40 cellular contexts compared by ENCODE assay signal in the genomic region with DNA sequence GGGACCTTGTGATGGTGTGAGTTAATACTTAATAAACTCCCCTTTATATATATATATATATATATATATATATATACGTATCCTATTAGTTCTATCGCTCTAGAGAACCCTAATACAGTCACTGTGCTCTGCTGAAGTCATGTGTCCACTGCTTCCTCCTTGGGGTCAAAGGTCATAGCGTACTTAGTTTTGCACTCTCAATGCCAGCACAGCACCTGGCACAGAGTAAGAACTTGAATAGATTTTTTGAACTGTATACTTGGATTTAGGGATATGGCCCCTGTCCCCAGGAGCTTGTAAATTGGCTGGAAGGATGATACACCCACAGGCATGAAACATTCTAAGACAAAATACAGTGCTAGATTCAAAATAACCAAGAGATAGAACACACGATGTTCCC.
"Had no signal": no experiment of that assay in that cellular context is flagged by ENCODE, and none has a peak within 500 bp of the region (broad histone marks: within the 10 kb centered on the region; RNA-seq: fewer than 3 reads in every experiment).

No MANE protein-coding gene starts in this region.

- H3K27me3 Mint-ChIP-seq: activated naive CD4-positive, alpha-beta T cell treated with anti-CD3 and anti-CD28 coated beads, Interleukin-2, amount 10 ng/mL, durations not matched to agents 7 days and 5 days; activated naive CD4-positive, alpha-beta T cell treated with anti-CD3 and anti-CD28 coated beads, Interleukin-2, amount 50 U/mL, for 24 hours; activated naive CD8-positive, alpha-beta T cell treated with anti-CD3 and anti-CD28 coated beads, Interleukin-2, amount 10 ng/mL, durations not matched to agents 7 days and 5 days; activated naive CD8-positive, alpha-beta T cell treated with anti-CD3 and anti-CD28 coated beads, Interleukin-2, amount 50 U/mL, for 24 hours; activated T-cell treated with anti-CD3 and anti-CD28 coated beads, Interleukin-2, amount 50 U/mL, for 24 hours; activated T-helper 17 cell treated with anti-CD3 and anti-CD28 coated beads, Interleukin-2, amount 50 U/mL, for 72 hours had no signal

- FAIRE-seq: astrocyte, bronchial epithelial cell had no signal

- H3K27ac Mint-ChIP-seq: activated naive CD4-positive, alpha-beta T cell treated with anti-CD3 and anti-CD28 coated beads for 36 hours; activated naive CD4-positive, alpha-beta T cell treated with anti-CD3 and anti-CD28 coated beads, Interleukin-2, amount 10 ng/mL, durations not matched to agents 7 days and 5 days; activated naive CD4-positive, alpha-beta T cell treated with anti-CD3 and anti-CD28 coated beads, Interleukin-2, amount 50 U/mL, for 24 hours; activated naive CD4-positive, alpha-beta T cell treated with anti-CD3 and anti-CD28 coated beads, Interleukin-2, amount 50 U/mL, for 72 hours; activated naive CD8-positive, alpha-beta T cell; activated naive CD8-positive, alpha-beta T cell treated with anti-CD3 and anti-CD28 coated beads for 36 hours; activated naive CD8-positive, alpha-beta T cell treated with anti-CD3 and anti-CD28 coated beads, Interleukin-2, amount 10 ng/mL, durations not matched to agents 7 days and 5 days; activated naive CD8-positive, alpha-beta T cell treated with anti-CD3 and anti-CD28 coated beads, Interleukin-2, amount 50 U/mL, for 24 hours; activated T-cell treated with anti-CD3 and anti-CD28 coated beads, Interleukin-2, amount 50 U/mL, for 24 hours; activated T-cell treated with anti-CD3 and anti-CD28 coated beads, Interleukin-2, amount 50 U/mL, for 72 hours; activated T-helper 1 cell treated with anti-CD3 and anti-CD28 coated beads, Interleukin-12 subunit alpha, Interleukin-12 subunit beta, Interleukin-2, Interleukin-4 antibody, amounts not matched to agents 30 ng/mL and 10 ng/mL and 1 ng/mL, durations not matched to agents 14 hours and 24 hours and 36 hours; activated T-helper 17 cell treated with anti-CD3 and anti-CD28 coated beads, Interleukin-2, amount 50 U/mL, for 72 hours; activated T-helper 2 cell treated with anti-CD3 and anti-CD28 coated beads, Interferon-gamma antibody, Interleukin-2, Interleukin-4, amounts not matched to agents 10 μg/mL and 5 μg/mL and 100 μg/mL, durations not matched to agents 14 hours and 24 hours and 36 hours; brain had no signal

- H3K36me3 ChIP-seq: adrenal gland, ascending aorta, brain microvascular endothelial cell, breast epithelium, cardiac muscle cell had no signal

- ATAC-seq: activated naive CD4-positive, alpha-beta T cell treated with anti-CD3 and anti-CD28 coated beads, Interleukin-2, amount 50 U/mL, for 72 hours; activated naive CD8-positive, alpha-beta T cell treated with anti-CD3 and anti-CD28 coated beads, Interleukin-2, amount 50 U/mL, for 24 hours; activated T-cell treated with anti-CD3 and anti-CD28 coated beads, Interleukin-2, amount 50 U/mL, for 4 hours; activated T-cell treated with anti-CD3 and anti-CD28 coated beads, Interleukin-2, amount 50 U/mL, for 72 hours; activated T-helper 17 cell treated with anti-CD3 and anti-CD28 coated beads, Interleukin-2, amount 50 U/mL, for 72 hours; body of pancreas had no signal

- H3K27me3 ChIP-seq: adrenal gland, ascending aorta, body of pancreas, brain microvascular endothelial cell, breast epithelium, cardiac muscle cell had no signal

- H3K4me3 Mint-ChIP-seq: activated naive CD4-positive, alpha-beta T cell treated with anti-CD3 and anti-CD28 coated beads for 36 hours; activated naive CD4-positive, alpha-beta T cell treated with anti-CD3 and anti-CD28 coated beads, Interleukin-2, amount 10 ng/mL, durations not matched to agents 7 days and 5 days; activated naive CD4-positive, alpha-beta T cell treated with anti-CD3 and anti-CD28 coated beads, Interleukin-2, amount 50 U/mL, for 24 hours; activated naive CD8-positive, alpha-beta T cell; activated naive CD8-positive, alpha-beta T cell treated with anti-CD3 and anti-CD28 coated beads for 36 hours; activated naive CD8-positive, alpha-beta T cell treated with anti-CD3 and anti-CD28 coated beads, Interleukin-2, amount 10 ng/mL, durations not matched to agents 7 days and 5 days; activated naive CD8-positive, alpha-beta T cell treated with anti-CD3 and anti-CD28 coated beads, Interleukin-2, amount 50 U/mL, for 24 hours; activated T-cell treated with anti-CD3 and anti-CD28 coated beads, Interleukin-2, amount 50 U/mL, for 24 hours; activated T-cell treated with anti-CD3 and anti-CD28 coated beads, Interleukin-2, amount 50 U/mL, for 4 hours; activated T-cell treated with anti-CD3 and anti-CD28 coated beads, Interleukin-2, amount 50 U/mL, for 72 hours; activated T-helper 1 cell treated with anti-CD3 and anti-CD28 coated beads, Interleukin-12 subunit alpha, Interleukin-12 subunit beta, Interleukin-2, Interleukin-4 antibody, amounts not matched to agents 30 ng/mL and 10 ng/mL and 1 ng/mL, durations not matched to agents 14 hours and 24 hours and 36 hours; activated T-helper 17 cell treated with anti-CD3 and anti-CD28 coated beads, Interleukin-2, amount 50 U/mL, for 72 hours; brain; central memory CD8-positive, alpha-beta T cell had no signal

- H3K4me3 ChIP-seq: adrenal gland, ascending aorta, body of pancreas, breast epithelium, cardiac muscle cell had no signal

- H3K9me3 ChIP-seq: adrenal gland, ascending aorta, body of pancreas, breast epithelium had no signal

- H3K36me3 Mint-ChIP-seq: activated naive CD4-positive, alpha-beta T cell treated with anti-CD3 and anti-CD28 coated beads, Interleukin-2, amount 10 ng/mL, durations not matched to agents 7 days and 5 days; activated naive CD4-positive, alpha-beta T cell treated with anti-CD3 and anti-CD28 coated beads, Interleukin-2, amount 50 U/mL, for 24 hours; activated naive CD4-positive, alpha-beta T cell treated with anti-CD3 and anti-CD28 coated beads, Interleukin-2, amount 50 U/mL, for 72 hours; activated naive CD8-positive, alpha-beta T cell; activated naive CD8-positive, alpha-beta T cell treated with anti-CD3 and anti-CD28 coated beads for 36 hours; activated naive CD8-positive, alpha-beta T cell treated with anti-CD3 and anti-CD28 coated beads, Interleukin-2, amount 10 ng/mL, durations not matched to agents 7 days and 5 days; brain had no signal

- H3K9me3 Mint-ChIP-seq: activated naive CD4-positive, alpha-beta T cell treated with anti-CD3 and anti-CD28 coated beads for 36 hours; activated naive CD4-positive, alpha-beta T cell treated with anti-CD3 and anti-CD28 coated beads, Interleukin-2, amount 10 ng/mL, durations not matched to agents 7 days and 5 days; activated naive CD4-positive, alpha-beta T cell treated with anti-CD3 and anti-CD28 coated beads, Interleukin-2, amount 50 U/mL, for 24 hours; activated naive CD4-positive, alpha-beta T cell treated with anti-CD3 and anti-CD28 coated beads, Interleukin-2, amount 50 U/mL, for 72 hours; activated naive CD8-positive, alpha-beta T cell treated with anti-CD3 and anti-CD28 coated beads for 36 hours; activated naive CD8-positive, alpha-beta T cell treated with anti-CD3 and anti-CD28 coated beads, Interleukin-2, amount 10 ng/mL, durations not matched to agents 7 days and 5 days; activated naive CD8-positive, alpha-beta T cell treated with anti-CD3 and anti-CD28 coated beads, Interleukin-2, amount 50 U/mL, for 24 hours; activated T-cell treated with anti-CD3 and anti-CD28 coated beads, Interleukin-2, amount 50 U/mL, for 24 hours; activated T-cell treated with anti-CD3 and anti-CD28 coated beads, Interleukin-2, amount 50 U/mL, for 4 hours; activated T-cell treated with anti-CD3 and anti-CD28 coated beads, Interleukin-2, amount 50 U/mL, for 72 hours; activated T-helper 1 cell treated with anti-CD3 and anti-CD28 coated beads, Interleukin-12 subunit alpha, Interleukin-12 subunit beta, Interleukin-2, Interleukin-4 antibody, amounts not matched to agents 30 ng/mL and 10 ng/mL and 1 ng/mL, durations not matched to agents 14 hours and 24 hours and 36 hours; activated T-helper 17 cell treated with anti-CD3 and anti-CD28 coated beads, Interleukin-2, amount 50 U/mL, for 72 hours; activated T-helper 2 cell treated with anti-CD3 and anti-CD28 coated beads, Interferon-gamma antibody, Interleukin-2, Interleukin-4, amounts not matched to agents 10 μg/mL and 5 μg/mL and 100 μg/mL, durations not matched to agents 14 hours and 24 hours and 36 hours; brain; central memory CD8-positive, alpha-beta T cell had no signal

- H3K27ac ChIP-seq: adrenal gland, ascending aorta, body of pancreas, brain microvascular endothelial cell, breast epithelium, cardiac muscle cell had no signal

- H3K4me1 Mint-ChIP-seq: activated naive CD4-positive, alpha-beta T cell treated with anti-CD3 and anti-CD28 coated beads, Interleukin-2, amount 10 ng/mL, durations not matched to agents 7 days and 5 days; activated naive CD4-positive, alpha-beta T cell treated with anti-CD3 and anti-CD28 coated beads, Interleukin-2, amount 50 U/mL, for 24 hours; activated naive CD8-positive, alpha-beta T cell treated with anti-CD3 and anti-CD28 coated beads for 36 hours; activated naive CD8-positive, alpha-beta T cell treated with anti-CD3 and anti-CD28 coated beads, Interleukin-2, amount 50 U/mL, for 24 hours; activated T-helper 17 cell treated with anti-CD3 and anti-CD28 coated beads, Interleukin-2, amount 50 U/mL, for 72 hours; brain; central memory CD8-positive, alpha-beta T cell had no signal

- DNase-seq: activated effector memory CD4-positive, alpha-beta T cell treated with anti-CD3 and anti-CD28 coated beads, Interleukin-2, amount 50 U/mL, for 16 hours; activated effector memory CD4-positive, alpha-beta T cell treated with Interleukin-2 at 50 U/mL for 16 hours; activated gamma-delta T cell; activated gamma-delta T cell treated with Interleukin-2 at 50 U/mL for 16 hours; activated naive CD4-positive, alpha-beta T cell; activated naive CD4-positive, alpha-beta T cell treated with anti-CD3 and anti-CD28 coated beads for 36 hours; activated naive CD4-positive, alpha-beta T cell treated with anti-CD3 and anti-CD28 coated beads, Interleukin-2, amount 10 ng/mL, durations not matched to agents 7 days and 5 days; activated naive CD4-positive, alpha-beta T cell treated with anti-CD3 and anti-CD28 coated beads, Interleukin-2, amount 50 U/mL, for 16 hours; activated naive CD4-positive, alpha-beta T cell treated with Interleukin-2 at 50 U/mL for 16 hours; activated naive CD8-positive, alpha-beta T cell treated with anti-CD3 and anti-CD28 coated beads for 36 hours; activated naive CD8-positive, alpha-beta T cell treated with anti-CD3 and anti-CD28 coated beads, Interleukin-2, amount 10 ng/mL, durations not matched to agents 7 days and 5 days; activated naive CD8-positive, alpha-beta T cell treated with anti-CD3 and anti-CD28 coated beads, Interleukin-2, amount 50 U/mL, for 24 hours; activated T-cell treated with anti-CD3 and anti-CD28 coated beads, Interleukin-2, amount 50 U/mL, for 1 hour; activated T-cell treated with anti-CD3 and anti-CD28 coated beads, Interleukin-2, amount 50 U/mL, for 24 hours; activated T-cell treated with anti-CD3 and anti-CD28 coated beads, Interleukin-2, amount 50 U/mL, for 4 hours; activated T-cell treated with anti-CD3 and anti-CD28 coated beads, Interleukin-2, amount 50 U/mL, for 48 hours; activated T-cell treated with anti-CD3 and anti-CD28 coated beads, Interleukin-2, amount 50 U/mL, for 72 hours; adrenal gland; amniotic stem cell; amygdala; anterior cingulate cortex; aorta; body of pancreas; brain microvascular endothelial cell; caudate nucleus; central memory CD4-positive, alpha-beta T cell; cerebellar nuclear complex had no signal

- H3K4me1 ChIP-seq: adrenal gland, ascending aorta, body of pancreas, breast epithelium had no signal
